In the genomic region with DNA sequence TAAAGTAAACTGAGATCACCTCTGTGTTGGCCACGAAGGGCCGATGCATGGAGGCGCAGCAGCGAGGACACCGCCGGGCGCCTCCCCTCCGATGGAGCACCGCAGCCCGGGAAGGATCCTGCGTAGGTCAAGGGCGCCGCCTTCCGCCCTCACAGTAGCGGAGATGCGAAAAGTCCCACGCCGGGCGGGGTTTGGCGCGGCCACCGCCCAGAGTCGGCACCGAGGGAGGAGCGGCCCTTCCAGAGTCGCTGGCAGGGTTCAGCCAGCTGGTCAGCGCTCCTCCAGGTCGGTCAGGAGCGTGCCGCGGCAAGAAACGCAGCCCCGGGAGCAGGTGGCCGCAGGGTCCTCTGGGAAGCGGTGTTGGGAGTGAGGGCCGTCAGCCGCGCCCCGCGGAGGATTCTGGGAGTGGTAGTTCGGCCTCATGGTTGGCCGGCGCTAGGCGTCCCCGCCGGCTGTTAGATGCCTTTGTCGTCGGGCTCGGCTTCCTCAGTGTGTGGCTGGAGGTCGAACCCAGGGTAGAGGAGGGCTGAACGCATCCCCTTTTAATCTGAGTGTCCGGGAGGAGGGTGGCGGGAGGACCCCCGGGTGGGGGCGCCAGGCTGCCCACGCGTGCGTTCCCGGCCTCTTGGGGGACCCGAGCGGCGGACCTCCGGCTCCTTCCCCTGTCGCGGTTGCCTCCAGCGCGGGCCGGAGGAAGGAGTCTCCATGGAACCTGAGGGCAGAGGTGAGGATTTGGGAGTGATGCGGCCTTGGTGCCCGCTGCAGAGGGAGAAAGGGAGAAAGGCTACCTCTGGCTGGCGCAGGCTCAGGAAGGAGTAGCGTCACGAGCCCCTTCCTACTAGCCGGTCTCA, we compare ENCODE assay signal across 1 cellular context.
TF ChIP-seq lines count a peak whose summit lies in the region.

ZNF892 (plus strand) TSS at position 411 of the 851 bp plus-strand sequence; CDS start at position 706, 295 bp downstream.

TF ChIP-seq in HEK293, 187 proteins besides CTCF, POLR2A, EP300 and RAD21 (continued from another document and continues in another):
- TF ChIP-seq, protein P1, sequence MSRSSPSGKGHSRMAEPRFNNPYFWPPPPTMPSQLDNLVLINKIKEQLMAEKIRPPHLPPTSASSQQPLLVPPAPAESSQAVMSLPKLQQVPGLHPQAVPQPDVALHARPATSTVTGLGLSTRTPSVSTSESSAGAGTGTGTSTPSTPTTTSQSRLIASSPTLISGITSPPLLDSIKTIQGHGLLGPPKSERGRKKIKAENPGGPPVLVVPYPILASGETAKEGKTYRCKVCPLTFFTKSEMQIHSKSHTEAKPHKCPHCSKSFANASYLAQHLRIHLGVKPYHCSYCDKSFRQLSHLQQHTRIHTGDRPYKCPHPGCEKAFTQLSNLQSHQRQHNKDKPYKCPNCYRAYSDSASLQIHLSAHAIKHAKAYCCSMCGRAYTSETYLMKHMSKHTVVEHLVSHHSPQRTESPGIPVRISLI (tag by site-specific recombination; IDR thresholded peaks at IDR 0.05), result no peak
- TF ChIP-seq ZNF488 (tag by site-specific recombination; IDR thresholded peaks at IDR 0.05) (no peak), ZNF121 (tag by site-specific recombination; IDR thresholded peaks at IDR 0.05) (peak; percentile 53; the same call in 1 of the 2 replicates), ZNF692 (tag by site-specific recombination; IDR thresholded peaks at IDR 0.05) (0 out of 2 replicates have a peak, but pooled peaks have one; percentile 24), KLF1 (tag by site-specific recombination; IDR thresholded peaks at IDR 0.05) (peak; percentile 74), ZNF311 (tag by site-specific recombination; IDR thresholded peaks at IDR 0.05; ENCODE audit: borderline replicate concordance) (no peak), ZNF302 (tag by site-specific recombination; IDR thresholded peaks at IDR 0.05; ENCODE audit: low read depth) (no peak), ZNF266 (tag by site-specific recombination; IDR thresholded peaks at IDR 0.05; ENCODE audit: low read depth) (no peak), ZNF792 (tag by site-specific recombination; IDR thresholded peaks at IDR 0.05) (no peak), ZNF791 (tag by site-specific recombination; IDR thresholded peaks at IDR 0.05) (no peak), ZSCAN30 (tag by site-specific recombination; IDR thresholded peaks at IDR 0.05) (peak; percentile 87), ZNF621 (tag by site-specific recombination; IDR thresholded peaks at IDR 0.05) (no peak), ZNF518A (tag by site-specific recombination; conservative IDR thresholded peaks at IDR 0.05; ENCODE audit: low read depth) (peak; percentile 40; the same call in 1 of the 2 replicates), ZNF701 (tag by site-specific recombination; IDR thresholded peaks at IDR 0.05) (no peak), ZNF157 (tag by site-specific recombination; IDR thresholded peaks at IDR 0.05) (no peak), SCRT2 (tag by site-specific recombination; IDR thresholded peaks at IDR 0.05) (peak; percentile 53; the same call in 1 of the 2 replicates), ZNF76 (tag by site-specific recombination; IDR thresholded peaks at IDR 0.05; ENCODE audit: borderline replicate concordance, low read depth) (peak; percentile 98), ZBTB48 (tag by site-specific recombination; IDR thresholded peaks at IDR 0.05) (no peak), ZNF837 (tag by site-specific recombination; IDR thresholded peaks at IDR 0.05) (no peak), ZNF18 (tag by site-specific recombination; IDR thresholded peaks at IDR 0.05) (no peak), ZNF449 (tag by site-specific recombination; IDR thresholded peaks at IDR 0.05) (peak; percentile 81), KLF8 (tag by site-specific recombination; IDR thresholded peaks at IDR 0.05) (peak; percentile 82), ZNF354C (tag by site-specific recombination; IDR thresholded peaks at IDR 0.05; ENCODE audit: borderline replicate concordance, low read depth) (no peak), OSR2 (tag by site-specific recombination; IDR thresholded peaks at IDR 0.05) (0 out of 2 replicates have a peak, but pooled peaks have one; percentile 28), ZNF600 (tag by site-specific recombination; IDR thresholded peaks at IDR 0.05) (peak; percentile 96), MEIS1 (CRISPR knock-in tag; IDR thresholded peaks at IDR 0.05; ENCODE audit: borderline replicate concordance) (no peak; the same call in 1 of the 2 replicates), ZNF561 (tag by site-specific recombination; IDR thresholded peaks at IDR 0.05; ENCODE audit: borderline replicate concordance) (no peak; the same call in 1 of the 2 replicates), ZNF174 (tag by site-specific recombination; IDR thresholded peaks at IDR 0.05) (no peak), ZNF138 (tag by site-specific recombination; IDR thresholded peaks at IDR 0.05; ENCODE audit: borderline replicate concordance) (no peak), ZBTB21 (tag by site-specific recombination; IDR thresholded peaks at IDR 0.05) (no peak), ZNF416 (tag by site-specific recombination; IDR thresholded peaks at IDR 0.05) (no peak), ZNF23 (tag by site-specific recombination; IDR thresholded peaks at IDR 0.05; ENCODE audit: borderline replicate concordance) (no peak), ZNF530 (tag by site-specific recombination; IDR thresholded peaks at IDR 0.05; ENCODE audit: low read depth) (no peak), ZNF324 (tag by site-specific recombination; IDR thresholded peaks at IDR 0.05) (no peak), OVOL3 (tag by site-specific recombination; IDR thresholded peaks at IDR 0.05) (no peak)
- TF ChIP-seq, protein P2, sequence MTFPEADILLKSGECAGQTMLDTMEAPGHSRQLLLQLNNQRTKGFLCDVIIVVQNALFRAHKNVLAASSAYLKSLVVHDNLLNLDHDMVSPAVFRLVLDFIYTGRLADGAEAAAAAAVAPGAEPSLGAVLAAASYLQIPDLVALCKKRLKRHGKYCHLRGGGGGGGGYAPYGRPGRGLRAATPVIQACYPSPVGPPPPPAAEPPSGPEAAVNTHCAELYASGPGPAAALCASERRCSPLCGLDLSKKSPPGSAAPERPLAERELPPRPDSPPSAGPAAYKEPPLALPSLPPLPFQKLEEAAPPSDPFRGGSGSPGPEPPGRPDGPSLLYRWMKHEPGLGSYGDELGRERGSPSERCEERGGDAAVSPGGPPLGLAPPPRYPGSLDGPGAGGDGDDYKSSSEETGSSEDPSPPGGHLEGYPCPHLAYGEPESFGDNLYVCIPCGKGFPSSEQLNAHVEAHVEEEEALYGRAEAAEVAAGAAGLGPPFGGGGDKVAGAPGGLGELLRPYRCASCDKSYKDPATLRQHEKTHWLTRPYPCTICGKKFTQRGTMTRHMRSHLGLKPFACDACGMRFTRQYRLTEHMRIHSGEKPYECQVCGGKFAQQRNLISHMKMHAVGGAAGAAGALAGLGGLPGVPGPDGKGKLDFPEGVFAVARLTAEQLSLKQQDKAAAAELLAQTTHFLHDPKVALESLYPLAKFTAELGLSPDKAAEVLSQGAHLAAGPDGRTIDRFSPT (tag by site-specific recombination; IDR thresholded peaks at IDR 0.05), result no peak
- TF ChIP-seq, protein P3, sequence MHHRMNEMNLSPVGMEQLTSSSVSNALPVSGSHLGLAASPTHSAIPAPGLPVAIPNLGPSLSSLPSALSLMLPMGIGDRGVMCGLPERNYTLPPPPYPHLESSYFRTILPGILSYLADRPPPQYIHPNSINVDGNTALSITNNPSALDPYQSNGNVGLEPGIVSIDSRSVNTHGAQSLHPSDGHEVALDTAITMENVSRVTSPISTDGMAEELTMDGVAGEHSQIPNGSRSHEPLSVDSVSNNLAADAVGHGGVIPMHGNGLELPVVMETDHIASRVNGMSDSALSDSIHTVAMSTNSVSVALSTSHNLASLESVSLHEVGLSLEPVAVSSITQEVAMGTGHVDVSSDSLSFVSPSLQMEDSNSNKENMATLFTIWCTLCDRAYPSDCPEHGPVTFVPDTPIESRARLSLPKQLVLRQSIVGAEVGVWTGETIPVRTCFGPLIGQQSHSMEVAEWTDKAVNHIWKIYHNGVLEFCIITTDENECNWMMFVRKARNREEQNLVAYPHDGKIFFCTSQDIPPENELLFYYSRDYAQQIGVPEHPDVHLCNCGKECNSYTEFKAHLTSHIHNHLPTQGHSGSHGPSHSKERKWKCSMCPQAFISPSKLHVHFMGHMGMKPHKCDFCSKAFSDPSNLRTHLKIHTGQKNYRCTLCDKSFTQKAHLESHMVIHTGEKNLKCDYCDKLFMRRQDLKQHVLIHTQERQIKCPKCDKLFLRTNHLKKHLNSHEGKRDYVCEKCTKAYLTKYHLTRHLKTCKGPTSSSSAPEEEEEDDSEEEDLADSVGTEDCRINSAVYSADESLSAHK (tag by site-specific recombination; IDR thresholded peaks at IDR 0.05), result no peak
- TF ChIP-seq, protein P4, sequence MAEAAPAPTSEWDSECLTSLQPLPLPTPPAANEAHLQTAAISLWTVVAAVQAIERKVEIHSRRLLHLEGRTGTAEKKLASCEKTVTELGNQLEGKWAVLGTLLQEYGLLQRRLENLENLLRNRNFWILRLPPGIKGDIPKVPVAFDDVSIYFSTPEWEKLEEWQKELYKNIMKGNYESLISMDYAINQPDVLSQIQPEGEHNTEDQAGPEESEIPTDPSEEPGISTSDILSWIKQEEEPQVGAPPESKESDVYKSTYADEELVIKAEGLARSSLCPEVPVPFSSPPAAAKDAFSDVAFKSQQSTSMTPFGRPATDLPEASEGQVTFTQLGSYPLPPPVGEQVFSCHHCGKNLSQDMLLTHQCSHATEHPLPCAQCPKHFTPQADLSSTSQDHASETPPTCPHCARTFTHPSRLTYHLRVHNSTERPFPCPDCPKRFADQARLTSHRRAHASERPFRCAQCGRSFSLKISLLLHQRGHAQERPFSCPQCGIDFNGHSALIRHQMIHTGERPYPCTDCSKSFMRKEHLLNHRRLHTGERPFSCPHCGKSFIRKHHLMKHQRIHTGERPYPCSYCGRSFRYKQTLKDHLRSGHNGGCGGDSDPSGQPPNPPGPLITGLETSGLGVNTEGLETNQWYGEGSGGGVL (tag by site-specific recombination; IDR thresholded peaks at IDR 0.05), result no peak
